ENCODE assay signal across 20 cellular contexts in genomic region chr1:226787071-226787470, GRCh38. TPM values are rescaled to one million over a fixed set of nuclear protein-coding genes. Genes with fewer than 3 reads are reported as not detected.
DNase-seq lines count a peak whose midpoint lies in the region; ATAC-seq, FAIRE-seq and TF ChIP-seq lines count a peak whose summit lies in the region.
"Had no signal": no experiment of that assay in that cellular context is flagged by ENCODE, and none has a peak within 500 bp of the region (broad histone marks: within the 10 kb centered on the region; RNA-seq: fewer than 3 reads in every experiment).

No MANE protein-coding gene starts in this region.

- DNase-seq in GM12878 (ENCODE audit: low read depth, low spot score) (no peak), hippocampal formation (lab: John Stamatoyannopoulos, UW) (peak; percentile 20 to 78), putamen (ENCODE audit: low spot score) (peak; percentile 84), mesothelial cell of epicardium (ENCODE audit: low spot score in 2 of 2, unreplicated experiment in 2 of 2) (no peak), NCI-H345 (lab: John Stamatoyannopoulos, UW) (no peak), upper lobe of left lung (no peak)
- no peak for DNase-seq in stimulated activated effector memory CD8-positive, alpha-beta T cell treated with anti-CD3 and anti-CD28 coated beads, Interleukin-12 subunit alpha, Interleukin-12 subunit beta, amount 100 ng/mL, for 72 hours (ENCODE audit: low spot score in 2 of 2)
- DNase-seq: Calu3; CD4-positive, CD25-positive, alpha-beta regulatory T cell; DMS53; HCEC 1CT; NCI-H1105; NCI-H1694; NCI-H2107; NCI-H226; OCI-M1; RPMI8226; SIG-M5 had no signal

- SMC1A ChIA-PET in GM12878 (lab: Charles Lee; ENCODE audit: uncharacterized antibody, unreplicated experiment) = interaction anchor here (2.3 kb wide), 1 partner anchor 38 kb away, joined by 9 read pairs; no protein-coding TSS in a partner anchor

- H3K4me1 ChIP-seq in GM12878 (ENCODE audit: control insufficient read depth, insufficient read depth, low read length) (peaks cover 53% of the 10 kb centered on the region), upper lobe of left lung (no peaks in the 10 kb centered on the region)

- POLR2A ChIA-PET in GM12878 (lab: Charles Lee) = no interaction called here

- no peaks in the 10 kb centered on the region for H3K36me3 ChIP-seq in GM12878 (ENCODE audit: control insufficient read depth in 2 of 2, insufficient read depth in 2 of 2, low read length in 1 of 2)
- H3K36me3 ChIP-seq in upper lobe of left lung = no peaks in the 10 kb centered on the region

- no peak overlapping the region for H3K4me3 ChIP-seq in GM12878
- H3K4me3 ChIP-seq in upper lobe of left lung = no peak overlapping the region

- FAIRE-seq in GM12878 (lab: Jason Lieb, UNC) = no peak

- H3K27ac Mint-ChIP-seq in mesothelial cell of epicardium = no peak overlapping the region
- H3K27ac Mint-ChIP-seq in stimulated activated effector memory CD8-positive, alpha-beta T cell treated with anti-CD3 and anti-CD28 coated beads, Interleukin-12 subunit alpha, Interleukin-12 subunit beta, amount 100 ng/mL, for 72 hours = no peak overlapping the region
- H3K27ac Mint-ChIP-seq: B cell; CD4-positive, CD25-positive, alpha-beta regulatory T cell had no signal

- H3K27ac ChIP-seq in GM12878 (ENCODE audit: control insufficient read depth, insufficient read depth) (peak overlapping the region; percentile 64), upper lobe of left lung (no peak overlapping the region)
- H3K27ac ChIP-seq: HL-60 had no signal

- ATAC-seq in GM12878 (no peak), upper lobe of left lung (ENCODE audit: low FRiP score in 2 of 2) (no peak)
- no peak for ATAC-seq in stimulated activated effector memory CD8-positive, alpha-beta T cell treated with anti-CD3 and anti-CD28 coated beads, Interleukin-12 subunit alpha, Interleukin-12 subunit beta, amount 100 ng/mL, for 72 hours

- H3K79me2 ChIP-seq in GM12878 (ENCODE audit: control insufficient read depth, insufficient read depth, low read length) = no peaks in the 10 kb centered on the region

- H3K36me3 Mint-ChIP-seq in mesothelial cell of epicardium = no peaks in the 10 kb centered on the region
- no peaks in the 10 kb centered on the region for H3K36me3 Mint-ChIP-seq in stimulated activated effector memory CD8-positive, alpha-beta T cell treated with anti-CD3 and anti-CD28 coated beads, Interleukin-12 subunit alpha, Interleukin-12 subunit beta, amount 100 ng/mL, for 72 hours
- H3K36me3 Mint-ChIP-seq: CD4-positive, CD25-positive, alpha-beta regulatory T cell had no signal

- TF ChIP-seq POLR2A in GM12878 (IDR thresholded peaks at IDR 0.05; ENCODE audit: low read depth, low read length) = no peak
- no peak for TF ChIP-seq POLR2A in upper lobe of left lung (IDR thresholded peaks at IDR 0.05)

- RAD21 ChIA-PET in GM12878 (lab: Charles Lee; ENCODE audit: unreplicated experiment) = no interaction called here

- CTCF ChIA-PET in GM12878 (lab: Yijun Ruan, JAX) = no interaction called here

- TF ChIP-seq EP300 in GM12878 (IDR thresholded peaks at IDR 0.05; ENCODE audit: borderline replicate concordance in 1 of 2, control insufficient read depth in 1 of 2, low read depth in 2 of 2, low read length in 2 of 2) (no peak), upper lobe of left lung (IDR thresholded peaks at IDR 0.05) (no peak)

- H3K27me3 ChIP-seq in GM12878 (replicated peaks in 1 of 2; ENCODE audit: control insufficient read depth in 2 of 2, insufficient read depth in 2 of 2, low read length in 1 of 2) = no peaks in the 10 kb centered on the region
- H3K27me3 ChIP-seq in upper lobe of left lung = no peaks in the 10 kb centered on the region

- TF ChIP-seq RAD21 in GM12878 (IDR thresholded peaks at IDR 0.05; ENCODE audit: insufficient read depth, low read depth, low read length) = no peak

- H3K27me3 Mint-ChIP-seq in mesothelial cell of epicardium (ENCODE audit: low read depth) = no peaks in the 10 kb centered on the region
- H3K27me3 Mint-ChIP-seq: B cell had no signal

- no peak for TF ChIP-seq CTCF in GM12878 (IDR thresholded peaks at IDR 0.05 in 2 of 3, conservative IDR thresholded peaks at IDR 0.05 in 1 of 3; ENCODE audit: control insufficient read depth in 2 of 3, extremely low read depth in 1 of 3, insufficient read depth in 1 of 3, low read depth in 3 of 3, low read length in 3 of 3)
- TF ChIP-seq CTCF in mesothelial cell of epicardium (IDR thresholded peaks at IDR 0.05; ENCODE audit: unreplicated experiment) = no peak
- no peak for TF ChIP-seq CTCF in upper lobe of left lung (IDR thresholded peaks at IDR 0.05)

- H3K4me3 Mint-ChIP-seq in mesothelial cell of epicardium = no peak overlapping the region
- no peak overlapping the region for H3K4me3 Mint-ChIP-seq in stimulated activated effector memory CD8-positive, alpha-beta T cell treated with anti-CD3 and anti-CD28 coated beads, Interleukin-12 subunit alpha, Interleukin-12 subunit beta, amount 100 ng/mL, for 72 hours
- H3K4me3 Mint-ChIP-seq: B cell; CD4-positive, CD25-positive, alpha-beta regulatory T cell had no signal

- H3K9me3 ChIP-seq in GM12878 (replicated peaks; ENCODE audit: control insufficient read depth, insufficient read depth, low read length) = no peaks in the 10 kb centered on the region
- H3K9me3 ChIP-seq in upper lobe of left lung = no peaks in the 10 kb centered on the region

- intact Hi-C loops in GM12878 (cut with micrococcal nuclease; ENCODE audit: unreplicated experiment) = loop anchor here (2.0 kb wide), 1 partner anchor 48 kb away; the partner anchor contains the start of gene ITPKB

- no TSS peak for BruUV-seq in GM12878 (replicated peaks; lab: Mats Ljungman, UMichigan)

- H3K9ac ChIP-seq in GM12878 (ENCODE audit: control insufficient read depth, insufficient read depth, low read length) = no peak overlapping the region

- peaks cover under 1% of the 10 kb centered on the region for H3K9me3 Mint-ChIP-seq in mesothelial cell of epicardium
- H3K9me3 Mint-ChIP-seq in stimulated activated effector memory CD8-positive, alpha-beta T cell treated with anti-CD3 and anti-CD28 coated beads, Interleukin-12 subunit alpha, Interleukin-12 subunit beta, amount 100 ng/mL, for 72 hours = no peaks in the 10 kb centered on the region
- H3K9me3 Mint-ChIP-seq: CD4-positive, CD25-positive, alpha-beta regulatory T cell had no signal

- H3K4me1 Mint-ChIP-seq in mesothelial cell of epicardium = no peaks in the 10 kb centered on the region
- no peaks in the 10 kb centered on the region for H3K4me1 Mint-ChIP-seq in stimulated activated effector memory CD8-positive, alpha-beta T cell treated with anti-CD3 and anti-CD28 coated beads, Interleukin-12 subunit alpha, Interleukin-12 subunit beta, amount 100 ng/mL, for 72 hours

- no peaks in the 10 kb centered on the region for H4K20me1 ChIP-seq in GM12878 (ENCODE audit: control insufficient read depth, insufficient read depth)

- in situ Hi-C loops in GM12878 (cut with MboI) = no loop called here

- no peak overlapping the region for H2AFZ ChIP-seq in GM12878 (ENCODE audit: control insufficient read depth, low read depth, low read length)

- WGBS in GM12878 (ENCODE audit: insufficient coverage, insufficient replicate concordance, low lambda C conversion rate, missing lambda C conversion rate) = 48% methylated on average over 2 of the region's 2 CpGs
- 65 to 93% methylated on average over 2 of the region's 2 CpGs for WGBS in upper lobe of left lung, 2 donors

- peak overlapping the region; percentile 45 for H3K4me2 ChIP-seq in GM12878 (ENCODE audit: control insufficient read depth, insufficient read depth)

TF ChIP-seq in GM12878, 131 proteins besides CTCF, POLR2A, EP300 and RAD21:
- no peak for TF ChIP-seq HDGF (IDR thresholded peaks at IDR 0.05)
- no peak for TF ChIP-seq IRF5 (IDR thresholded peaks at IDR 0.05; ENCODE audit: borderline replicate concordance)
- no peak for TF ChIP-seq EZH2 (IDR thresholded peaks at IDR 0.05; ENCODE audit: borderline replicate concordance, control insufficient read depth, low read depth, low read length)
- TF ChIP-seq ATF3 (IDR thresholded peaks at IDR 0.05; ENCODE audit: borderline replicate concordance, extremely low read depth, low read depth, low read length) = no peak
- no peak for TF ChIP-seq FOXM1 (IDR thresholded peaks at IDR 0.05; ENCODE audit: low read depth, low read length)
- TF ChIP-seq TBL1XR1 (IDR thresholded peaks at IDR 0.05; ENCODE audit: low read depth, low read length) = no peak

RNA-seq across cellular contexts. Expression of gene ITPKB, which starts 48.0 kb away (rescaled TPM):
- total RNA-seq in GM12878 (2013; cell fraction: nucleolus; rRNA removed) = 128 and 140 TPM in 2 replicates
- 16.5 and 17.5 TPM in 2 replicates for total RNA-seq in GM12878 (2014; rRNA removed)
- total RNA-seq in GM12878 (2014; rRNA removed; fragmentation: Illumina TruSeq; extraction: Trizol) = 14.2 and 14.6 TPM in 2 replicates
- 34.4 and 38.7 TPM in 2 replicates for total RNA-seq in GM12878 (2021)
- polyA plus RNA-seq in GM12878 (2011; ENCODE audit: low read depth) = 4.5 TPM
- 8.8 and 11.6 TPM in 2 replicates for polyA plus RNA-seq in GM12878 (2011; rRNA removed)
- polyA plus RNA-seq in GM12878 (2011; cell fraction: cytosol; rRNA removed) = 12.4 and 12.8 TPM in 2 replicates
- polyA plus RNA-seq in GM12878 (2011; cell fraction: nucleus; rRNA removed) = 20.1 and 27.3 TPM in 2 replicates
- 10.6 and 14.4 TPM in 2 replicates for polyA plus RNA-seq in GM12878 (2012)
- polyA plus RNA-seq in GM12878 (2014; fragmentation: Illumina TruSeq; extraction: Trizol) = 8.8 and 14.7 TPM in 2 replicates
- polyA plus RNA-seq in GM12878 (2014; fragmentation: Nextera tagmentation; extraction: Ambion mirVana) = 1 to 10 TPM; 1.3 TPM
- polyA plus RNA-seq in GM12878 (2014; rRNA removed) = 20.3 and 20.9 TPM in 2 replicates
- polyA plus RNA-seq in GM12878 (2016; fragmentation: Nextera tagmentation; extraction: Ambion mirVana) = 1 to 10 TPM; 2.2 to 5.2 TPM
- polyA minus RNA-seq in GM12878 (2011; rRNA and poly(A)+ RNA removed) = 18.1 and 33.2 TPM in 2 replicates
- 11.4 and 12.6 TPM in 2 replicates for polyA minus RNA-seq in GM12878 (2011; cell fraction: cytosol; rRNA and poly(A)+ RNA removed)
- 28.3 and 47.7 TPM in 2 replicates for polyA minus RNA-seq in GM12878 (2011; cell fraction: nucleus; rRNA and poly(A)+ RNA removed)
- total RNA-seq in mesothelial cell of epicardium = 19.7 to 21.2 TPM (median 21.0 TPM) in 3 replicates
- 10 to 100 TPM; 19.8 to 62.9 (median 45.8) TPM for total RNA-seq in upper lobe of left lung

Comparison
In these comparisons a context has a peak if more than half of its experiments do, and no peak if none do; other contexts are left out.
1. DNase-seq: peak in hippocampal formation (2 of 2) and putamen (single experiment); none in GM12878 (single experiment), mesothelial cell of epicardium (0 of 2), NCI-H345 (single experiment), stimulated activated effector memory CD8-positive, alpha-beta T cell treated with anti-CD3 and anti-CD28 coated beads, Interleukin-12 subunit alpha, Interleukin-12 subunit beta, amount 100 ng/mL, for 72 hours (0 of 2) and upper lobe of left lung (0 of 2).